8 cellular contexts compared by ENCODE assay signal in the genomic region with DNA sequence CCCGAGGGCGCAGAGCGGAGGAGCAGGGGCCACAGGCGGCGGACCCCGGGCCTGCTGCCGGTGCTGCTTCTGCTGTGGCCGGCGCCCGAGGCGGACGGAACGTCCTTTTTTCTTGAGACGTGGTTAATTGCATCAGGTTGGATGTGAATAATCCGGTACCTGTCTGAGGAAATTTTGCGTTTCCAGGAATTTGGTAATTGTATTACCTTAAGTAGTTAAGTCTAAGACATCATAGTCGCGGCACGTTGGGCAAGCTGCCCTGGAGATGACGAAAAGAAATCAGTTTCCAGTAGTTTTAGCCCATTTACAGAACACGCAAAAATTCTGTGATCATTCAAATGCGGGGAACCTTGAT. TPM values are rescaled to one million over a fixed set of nuclear protein-coding genes. Genes with fewer than 3 reads are reported as not detected.
A peak's percentile ranks its signal among the peaks of the same experiment; 100 is the strongest.
DNase-seq lines count a peak whose midpoint lies in the region; ATAC-seq, FAIRE-seq and TF ChIP-seq lines count a peak whose summit lies in the region.

No MANE protein-coding gene starts in this region.

- no peak for ATAC-seq in left lobe of liver

- TF ChIP-seq CTCF in AG10803 (conservative IDR thresholded peaks at IDR 0.05; ENCODE audit: low read length), result no peak
- TF ChIP-seq CTCF in KMS-11 (conservative IDR thresholded peaks at IDR 0.05; ENCODE audit: low read depth, low read length), result no peak
- no peak for TF ChIP-seq CTCF in colonic mucosa (IDR thresholded peaks at IDR 0.05)
- TF ChIP-seq CTCF in D721Med (IDR thresholded peaks at IDR 0.05; ENCODE audit: insufficient read depth, missing control alignments), result no peak

- H3K4me2 ChIP-seq in KMS-11, result peak overlapping the region; percentile 53

- peak overlapping the region; percentile 99 for H3K4me3 ChIP-seq in AG10803 (ENCODE audit: low read length)
- no peak overlapping the region for H3K4me3 ChIP-seq in KMS-11 (IDR thresholded peaks at IDR 0.05; ENCODE audit: insufficient read depth, low read depth, low read length)
- H3K4me3 ChIP-seq in colonic mucosa, result peak overlapping the region; percentile 88
- peak overlapping the region; percentile 76 to 90 for H3K4me3 ChIP-seq in muscle layer of duodenum (ENCODE audit: low read depth in 1 of 2, low read length in 2 of 2)

- H3K9me3 ChIP-seq in colonic mucosa, result no peaks in the 10 kb centered on the region
- no peaks in the 10 kb centered on the region for H3K9me3 ChIP-seq in muscle layer of duodenum (ENCODE audit: control insufficient read depth in 1 of 2, low read length in 2 of 2)

- peak overlapping the region; percentile 93 for H2AFZ ChIP-seq in KMS-11 (ENCODE audit: low read depth)

- DNase-seq in AG10803 (ENCODE audit: low read depth) (no peak), colonic mucosa (no peak), COLO668 (lab: John Stamatoyannopoulos, UW; ENCODE audit: unreplicated experiment) (no peak), GM12892 (ENCODE audit: insufficient read length) (no peak), D721Med (ENCODE audit: insufficient read length, low spot score) (no peak), left lobe of liver (ENCODE audit: low spot score) (no peak)

- H3K27ac ChIP-seq in KMS-11, result peak overlapping the region; percentile 82
- H3K27ac ChIP-seq in colonic mucosa, result peak overlapping the region; percentile 97
- H3K27ac ChIP-seq in muscle layer of duodenum (ENCODE audit: low read length), result peak overlapping the region; percentile 71

- H4K20me1 ChIP-seq in KMS-11 (ENCODE audit: insufficient read depth), result no peaks in the 10 kb centered on the region

- H3K27me3 ChIP-seq in KMS-11 (ENCODE audit: insufficient read depth, low read depth), result no peaks in the 10 kb centered on the region
- H3K27me3 ChIP-seq in colonic mucosa, result no peaks in the 10 kb centered on the region
- H3K27me3 ChIP-seq in muscle layer of duodenum (ENCODE audit: low read depth, low read length), result no peaks in the 10 kb centered on the region

- intact Hi-C loops in colonic mucosa (cut with DNase I), result no loop called here

- H3K36me3 ChIP-seq in KMS-11 (ENCODE audit: insufficient read depth) (no peaks in the 10 kb centered on the region), colonic mucosa (no peaks in the 10 kb centered on the region), muscle layer of duodenum (ENCODE audit: control insufficient read depth in 1 of 2, insufficient read depth in 2 of 2, low read length in 2 of 2) (peaks cover 0 to 5% of the 10 kb centered on the region in 2 donors)

- peaks cover 48% of the 10 kb centered on the region for H3K79me2 ChIP-seq in KMS-11 (ENCODE audit: insufficient read depth, low read depth)

- no peak for TF ChIP-seq POLR2A in GM12892 (IDR thresholded peaks at IDR 0.05; ENCODE audit: low read depth, low read length)

- FAIRE-seq in GM12892 (lab: Jason Lieb, UNC) (no peak), D721Med (lab: Jason Lieb, UNC) (no peak)

- H3K9ac ChIP-seq in KMS-11 (peak overlapping the region; percentile 94), colonic mucosa (ENCODE audit: low read depth in 2 of 2, low read length in 2 of 2) (peak overlapping the region; percentile 97 to 99)

- H3K4me1 ChIP-seq in KMS-11 (ENCODE audit: low read depth, poor library complexity, severe bottlenecking), result peaks cover 37% of the 10 kb centered on the region
- H3K4me1 ChIP-seq in colonic mucosa, result no peaks in the 10 kb centered on the region
- peaks cover 0 to 21% of the 10 kb centered on the region in 2 donors for H3K4me1 ChIP-seq in muscle layer of duodenum (ENCODE audit: control insufficient read depth in 1 of 2, insufficient read depth in 2 of 2, low read length in 2 of 2)

RNA-seq across cellular contexts. Expression of a gene that starts 0.8 kb away (rescaled TPM):
- total RNA-seq in colonic mucosa (10 to 100 TPM; 45.3 to 55.3 TPM), left lobe of liver (25.2 TPM)
- polyA plus RNA-seq in GM12892 (2012; ENCODE audit: missing spikeins), result 8.9 TPM

RNA-seq across cellular contexts. Expression of a gene that starts 26.5 kb away (rescaled TPM):
- total RNA-seq in colonic mucosa (1 to 10 TPM; 2.6 to 3.7 TPM), left lobe of liver (11.5 TPM)
- polyA plus RNA-seq in GM12892 (2012; ENCODE audit: missing spikeins), result not detected
